ENCODE assay signal across 14 cellular contexts in the genomic region with DNA sequence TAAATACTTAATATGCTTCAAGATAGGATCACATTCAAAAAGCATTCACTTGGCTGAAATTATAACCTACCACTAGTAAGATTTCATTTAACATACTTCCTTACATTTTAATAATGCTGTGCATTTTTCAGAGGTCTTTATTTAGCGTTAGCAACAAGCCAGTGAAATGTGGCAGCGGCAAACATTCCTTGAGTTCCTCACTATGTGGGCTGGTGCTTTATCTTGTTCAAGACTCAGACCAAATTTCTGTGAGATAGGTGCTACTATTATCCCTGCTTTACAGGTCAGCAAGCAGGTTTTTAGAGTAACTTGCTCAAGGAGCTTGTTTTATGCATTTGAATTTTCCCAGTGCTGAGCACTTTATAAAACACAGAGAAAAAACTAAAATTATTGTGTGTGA.
"Had no signal": no experiment of that assay in that cellular context is flagged by ENCODE, and none has a peak within 500 bp of the region (broad histone marks: within the 10 kb centered on the region; RNA-seq: fewer than 3 reads in every experiment).

No MANE protein-coding gene starts in this region.

- H3K9me3 Mint-ChIP-seq: T-helper 1 cell treated with Interleukin-12 subunit alpha and Interleukin-12 subunit beta and Interleukin-4 antibody, amounts not matched to agents 30 μg/mL and 1 μg/mL, for 36 hours had no signal

- H3K9me3 ChIP-seq: esophagus squamous epithelium, neutrophil, sigmoid colon had no signal

- DNase-seq: activated CD4-positive, alpha-beta T cell treated with anti-CD3 and anti-CD28 coated beads for 48 hours; activated CD8-positive, alpha-beta memory T cell treated with anti-CD3 and anti-CD28 coated beads for 24 hours; activated naive CD4-positive, alpha-beta T cell treated with anti-CD3 and anti-CD28 coated beads, Interleukin-2, amount 50 U/mL, for 16 hours; amniotic stem cell; esophagus squamous epithelium; heart right ventricle; kidney; sigmoid colon; stimulated activated CD4-positive, alpha-beta T cell treated with anti-CD3 and anti-CD28 coated beads, Interleukin-4, amount 100 ng/mL, for 1 hour; stimulated activated CD8-positive, alpha-beta memory T cell treated with anti-CD3 and anti-CD28 coated beads, Interleukin-4, amount 100 ng/mL, for 48 hours; stimulated activated naive CD8-positive, alpha-beta T cell treated with anti-CD3 and anti-CD28 coated beads, Interleukin-15, Interleukin-2, amounts not matched to agents 100 U/mL and 50 U/mL, for 24 hours had no signal

- H3K27me3 ChIP-seq: esophagus squamous epithelium, heart right ventricle, neutrophil, sigmoid colon had no signal

- H3K27me3 Mint-ChIP-seq: progenitor cell of endocrine pancreas had no signal

- H3K4me3 Mint-ChIP-seq: T-helper 1 cell treated with Interleukin-12 subunit alpha and Interleukin-12 subunit beta and Interleukin-4 antibody, amounts not matched to agents 30 μg/mL and 1 μg/mL, for 36 hours had no signal

- H3K27ac ChIP-seq: esophagus squamous epithelium, heart right ventricle, neutrophil, sigmoid colon had no signal

- H3K27ac Mint-ChIP-seq: progenitor cell of endocrine pancreas; T-helper 1 cell treated with Interleukin-12 subunit alpha and Interleukin-12 subunit beta and Interleukin-4 antibody, amounts not matched to agents 30 μg/mL and 1 μg/mL, for 36 hours had no signal

- H3K36me3 ChIP-seq: esophagus squamous epithelium, heart right ventricle, neutrophil, sigmoid colon had no signal

- H3K4me3 ChIP-seq: esophagus squamous epithelium, heart right ventricle, sigmoid colon had no signal

- H3K4me1 ChIP-seq: esophagus squamous epithelium, heart right ventricle had no signal
